In genomic region chr9:4590430-4591122, GRCh38 we compare ENCODE assay signal across 19 cellular contexts.
DNase-seq lines count a peak whose midpoint lies in the region; ATAC-seq and TF ChIP-seq lines count a peak whose summit lies in the region.
"Had no signal": no experiment of that assay in that cellular context is flagged by ENCODE, and none has a peak within 500 bp of the region (broad histone marks: within the 10 kb centered on the region; RNA-seq: fewer than 3 reads in every experiment).

No MANE protein-coding gene starts in this region.

- peaks cover 18% of the 10 kb centered on the region for H3K27me3 Mint-ChIP-seq in HFFc6 (ENCODE audit: insufficient read depth)

- peaks cover 4% of the 10 kb centered on the region; the same call in 1 of the 2 replicates for H3K4me1 Mint-ChIP-seq in HFFc6 (ENCODE audit: low read depth)
- H3K4me1 Mint-ChIP-seq: memory B cell, neural progenitor cell had no signal

- intact Hi-C loops in body of pancreas (cut with DNase I): no loop called here
- intact Hi-C loops in aorta (cut with DNase I): no loop called here

- no peaks in the 10 kb centered on the region for H3K9me3 Mint-ChIP-seq in HFFc6
- H3K9me3 Mint-ChIP-seq: memory B cell, neural progenitor cell had no signal

- no peak for TF ChIP-seq POLR2A in body of pancreas (IDR thresholded peaks at IDR 0.05)

- WGBS in body of pancreas, 2 donors: 86 to 95% methylated on average over 7 to 8 of the region's 8 CpGs
- 79 to 84% methylated on average over 8 of the region's 8 CpGs for WGBS in aorta, 2 donors

- TF ChIP-seq CTCF in body of pancreas (IDR thresholded peaks at IDR 0.05): no peak
- no peak for TF ChIP-seq CTCF in HFFc6 (IDR thresholded peaks at IDR 0.05)

- DNase-seq in GM03348 (ENCODE audit: low spot score): peak; percentile 38
- DNase-seq in astrocyte of the hippocampus (ENCODE audit: low read depth, low spot score): peak; percentile 26
- peak; percentile 28 for DNase-seq in kidney glomerular epithelial cell (lab: John Stamatoyannopoulos, UW)
- no peak for DNase-seq in body of pancreas
- DNase-seq in HFFc6: no peak
- no peak for DNase-seq in aorta
- DNase-seq: activated effector memory CD4-positive, alpha-beta T cell treated with Interleukin-2 at 50 U/mL for 16 hours; cerebellar nuclear complex; foreskin melanocyte; GDM1; NCI-H1417; NCI-H2171; NCI-H748 treated with DMSO at 0.1 percent for 48 hours; PC-3; stomach; T1000 had no signal

- peaks cover 14% of the 10 kb centered on the region for H3K4me1 ChIP-seq in stomach smooth muscle (ENCODE audit: control insufficient read depth, insufficient read depth, low read length)
- no peaks in the 10 kb centered on the region for H3K4me1 ChIP-seq in body of pancreas
- peaks cover 0 to 2% of the 10 kb centered on the region in 2 donors for H3K4me1 ChIP-seq in aorta (ENCODE audit: control insufficient read depth in 1 of 2, insufficient read depth in 2 of 2, low read length in 2 of 2)

- ATAC-seq in body of pancreas (no peak), aorta (ENCODE audit: low FRiP score) (no peak)
- ATAC-seq: PC-3 had no signal

- no peak overlapping the region for H3K9ac ChIP-seq in stomach smooth muscle (ENCODE audit: low read length in 2 of 2)
- H3K9ac ChIP-seq: neural progenitor cell had no signal

- no peaks in the 10 kb centered on the region for H3K27me3 ChIP-seq in stomach smooth muscle (ENCODE audit: control insufficient read depth in 1 of 2, insufficient read depth in 2 of 2, low read length in 2 of 2)
- no peaks in the 10 kb centered on the region for H3K27me3 ChIP-seq in body of pancreas
- no peaks in the 10 kb centered on the region for H3K27me3 ChIP-seq in aorta (ENCODE audit: control insufficient read depth in 1 of 2, insufficient read depth in 2 of 2, low read length in 1 of 2)
- H3K27me3 ChIP-seq: neural progenitor cell, stomach had no signal

- no peaks in the 10 kb centered on the region for H3K9me3 ChIP-seq in stomach smooth muscle (ENCODE audit: control insufficient read depth in 2 of 2, low read length in 2 of 2)
- H3K9me3 ChIP-seq in body of pancreas: no peaks in the 10 kb centered on the region
- peaks cover 1% of the 10 kb centered on the region for H3K9me3 ChIP-seq in aorta (ENCODE audit: control insufficient read depth, low read length)
- H3K9me3 ChIP-seq: stomach had no signal

- H3K27ac ChIP-seq in stomach smooth muscle (ENCODE audit: low read length) (peak overlapping the region; percentile 12), body of pancreas (no peak overlapping the region), aorta (ENCODE audit: low read depth in 1 of 2, low read length in 2 of 2) (no peak overlapping the region)
- H3K27ac ChIP-seq: neural progenitor cell, stomach had no signal

- no peak overlapping the region for H3K27ac Mint-ChIP-seq in HFFc6
- H3K27ac Mint-ChIP-seq: memory B cell, neural progenitor cell had no signal

- H3K36me3 ChIP-seq in stomach smooth muscle (ENCODE audit: control insufficient read depth in 2 of 2, insufficient read depth in 2 of 2, low read length in 2 of 2) (no peaks in the 10 kb centered on the region), body of pancreas (replicated peaks in 1 of 2; ENCODE audit: insufficient read depth in 1 of 2, low read depth in 2 of 2) (no peaks in the 10 kb centered on the region), aorta (ENCODE audit: control insufficient read depth in 1 of 2, insufficient read depth in 2 of 2, low read length in 1 of 2) (no peaks in the 10 kb centered on the region)
- H3K36me3 ChIP-seq: neural progenitor cell, stomach had no signal

- H3K36me3 Mint-ChIP-seq in HFFc6 (ENCODE audit: low read depth): no peaks in the 10 kb centered on the region
- H3K36me3 Mint-ChIP-seq: memory B cell, neural progenitor cell had no signal

- peak overlapping the region; percentile 18 to 58 for H3K4me3 ChIP-seq in stomach smooth muscle (ENCODE audit: low read length in 2 of 2)
- no peak overlapping the region for H3K4me3 ChIP-seq in body of pancreas
- no peak overlapping the region for H3K4me3 ChIP-seq in aorta (ENCODE audit: low read length in 2 of 2)
- H3K4me3 ChIP-seq: neural progenitor cell, stomach had no signal

- H3K4me3 Mint-ChIP-seq in HFFc6: no peak overlapping the region
- H3K4me3 Mint-ChIP-seq: memory B cell, neural progenitor cell had no signal

Comparison
In these comparisons a context has a peak if more than half of its experiments do, and no peak if none do; other contexts are left out.
1. DNase-seq: peak in GM03348 (single experiment), astrocyte of the hippocampus (single experiment) and kidney glomerular epithelial cell (single experiment); none in body of pancreas (0 of 4), HFFc6 (single experiment) and aorta (0 of 2).
2. H3K4me3 ChIP-seq: peak in stomach smooth muscle (2 of 2); none in body of pancreas (0 of 2) and aorta (0 of 2).